In the genomic region with DNA sequence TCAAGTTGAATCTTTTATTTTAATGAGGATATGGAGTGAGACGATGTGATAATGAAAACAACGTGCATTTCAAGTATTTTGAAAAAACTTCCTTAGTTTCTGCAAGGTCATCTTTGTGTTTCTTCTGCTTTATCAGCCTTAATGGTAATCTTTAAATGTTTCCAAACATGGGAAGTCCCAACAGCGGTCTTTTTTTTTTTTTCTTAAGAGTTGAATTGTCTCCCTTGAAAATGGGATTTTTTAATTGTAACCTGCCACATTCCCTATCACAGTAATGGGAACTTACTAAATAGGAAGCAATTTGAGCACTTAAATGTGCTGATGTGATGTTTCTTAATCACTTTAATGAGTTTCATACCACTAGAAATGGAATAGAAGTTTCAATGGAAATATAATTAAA, we compare ENCODE assay signal across 20 cellular contexts.
"Had no signal": no experiment of that assay in that cellular context is flagged by ENCODE, and none has a peak within 500 bp of the region (broad histone marks: within the 10 kb centered on the region; RNA-seq: fewer than 3 reads in every experiment).

No MANE protein-coding gene starts in this region.

- H3K4me1 ChIP-seq: colonic mucosa, parathyroid adenoma, spleen, upper lobe of right lung had no signal

- H3K36me3 Mint-ChIP-seq: natural killer cell had no signal

- H3K4me3 Mint-ChIP-seq: activated T-helper 1 cell treated with anti-CD3 and anti-CD28 coated beads, Interleukin-12 subunit alpha, Interleukin-12 subunit beta, Interleukin-2, Interleukin-4 antibody, amounts not matched to agents 30 ng/mL and 10 ng/mL and 1 ng/mL, durations not matched to agents 14 hours and 24 hours and 36 hours; natural killer cell; T-helper 1 cell treated with Interleukin-12 subunit alpha and Interleukin-12 subunit beta and Interleukin-4 antibody, amounts not matched to agents 30 μg/mL and 1 μg/mL, for 36 hours had no signal

- H3K9ac ChIP-seq: parathyroid adenoma had no signal

- H3K36me3 ChIP-seq: colonic mucosa, neutrophil had no signal

- H3K27ac ChIP-seq: colonic mucosa, neutrophil, parathyroid adenoma, spleen, upper lobe of right lung, VCaP had no signal

- H2AFZ ChIP-seq: hepatocyte, parathyroid adenoma had no signal

- H3K27me3 ChIP-seq: colonic mucosa, hepatocyte, neutrophil, sigmoid colon, spleen, upper lobe of right lung had no signal

- ATAC-seq: activated naive CD4-positive, alpha-beta T cell treated with anti-CD3 and anti-CD28 coated beads, Interleukin-2, amount 50 U/mL, for 72 hours; natural killer cell; upper lobe of right lung had no signal

- H3K4me2 ChIP-seq: hepatocyte had no signal

- H3K4me3 ChIP-seq: colonic mucosa, hepatocyte, sigmoid colon, spleen, upper lobe of right lung had no signal

- H3K9me3 ChIP-seq: colonic mucosa, neutrophil, sigmoid colon, spleen, upper lobe of right lung had no signal

- DNase-seq: activated CD4-positive, alpha-beta T cell treated with anti-CD3 and anti-CD28 coated beads, Interleukin-2, amount 50 U/mL, for 1 hour; activated CD4-positive, CD25-positive, alpha-beta regulatory T cell treated with anti-CD3 and anti-CD28 coated beads, Interleukin-2, amount 50 U/mL, for 72 hours; activated CD8-positive, alpha-beta memory T cell treated with anti-CD3 and anti-CD28 coated beads for 24 hours; activated gamma-delta T cell treated with Interleukin-2 at 50 U/mL for 16 hours; caudate nucleus; colonic mucosa; left cardiac atrium; natural killer cell; sigmoid colon; spleen; stimulated activated CD8-positive, alpha-beta memory T cell treated with anti-CD3 and anti-CD28 coated beads, Interleukin-4, amount 100 ng/mL, for 48 hours; stimulated activated naive CD4-positive, alpha-beta T cell; upper lobe of right lung had no signal

- H3K4me1 Mint-ChIP-seq: natural killer cell had no signal

- H3K9me3 Mint-ChIP-seq: activated naive CD4-positive, alpha-beta T cell treated with anti-CD3 and anti-CD28 coated beads, Interleukin-2, amount 50 U/mL, for 72 hours; activated T-helper 1 cell treated with anti-CD3 and anti-CD28 coated beads, Interleukin-12 subunit alpha, Interleukin-12 subunit beta, Interleukin-2, Interleukin-4 antibody, amounts not matched to agents 30 ng/mL and 10 ng/mL and 1 ng/mL, durations not matched to agents 14 hours and 24 hours and 36 hours; natural killer cell; T-helper 1 cell treated with Interleukin-12 subunit alpha and Interleukin-12 subunit beta and Interleukin-4 antibody, amounts not matched to agents 30 μg/mL and 1 μg/mL, for 36 hours had no signal

- H3K27ac Mint-ChIP-seq: activated T-helper 1 cell treated with anti-CD3 and anti-CD28 coated beads, Interleukin-12 subunit alpha, Interleukin-12 subunit beta, Interleukin-2, Interleukin-4 antibody, amounts not matched to agents 30 ng/mL and 10 ng/mL and 1 ng/mL, durations not matched to agents 14 hours and 24 hours and 36 hours; natural killer cell; T-helper 1 cell treated with Interleukin-12 subunit alpha and Interleukin-12 subunit beta and Interleukin-4 antibody, amounts not matched to agents 30 μg/mL and 1 μg/mL, for 36 hours had no signal
